Comparison of ENCODE assay signal across 1 cellular context in the genomic region with DNA sequence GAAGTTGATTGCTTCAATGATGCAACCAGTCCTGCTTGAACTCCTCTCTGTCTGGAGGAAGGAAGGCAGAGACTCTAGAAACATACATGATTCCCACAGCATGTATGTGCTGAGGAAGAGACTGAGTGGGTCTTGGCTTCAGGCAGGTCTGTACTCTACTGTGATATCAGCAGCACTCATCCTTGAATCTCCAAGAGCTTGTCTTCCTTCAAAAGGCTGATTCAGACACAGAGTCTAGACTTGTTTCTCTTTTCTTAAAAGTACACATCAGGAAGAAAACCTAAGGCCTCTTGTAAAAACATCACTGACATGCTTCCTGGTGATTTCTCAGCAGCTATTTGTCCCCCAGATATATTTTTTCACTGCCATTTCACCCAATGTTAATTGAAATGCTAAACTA.
TF ChIP-seq lines count a peak whose summit lies in the region.

No MANE protein-coding gene starts in this region.

TF ChIP-seq in H1, 55 proteins besides CTCF, POLR2A, EP300 and RAD21:
- TF ChIP-seq TAF1 (IDR thresholded peaks at IDR 0.05; ENCODE audit: low read depth, low read length) (no peak), KDM4A (IDR thresholded peaks at IDR 0.05; ENCODE audit: low read depth, low read length, severe bottlenecking) (no peak), MAFK (IDR thresholded peaks at IDR 0.05; ENCODE audit: low read depth, low read length) (no peak)
